Comparison of ENCODE assay signal across 38 cellular contexts in genomic region chr2:198231562-198231961, GRCh38.
"Had no signal": no experiment of that assay in that cellular context is flagged by ENCODE, and none has a peak within 500 bp of the region (broad histone marks: within the 10 kb centered on the region; RNA-seq: fewer than 3 reads in every experiment).

No MANE protein-coding gene starts in this region.

- H3K27ac ChIP-seq: adrenal gland, body of pancreas, breast epithelium, KMS-11, RWPE1, VCaP had no signal

- H3K27me3 ChIP-seq: adrenal gland, body of pancreas, breast epithelium had no signal

- H3K9me3 ChIP-seq: adrenal gland, body of pancreas, breast epithelium had no signal

- H3K36me3 ChIP-seq: adrenal gland, breast epithelium had no signal

- H3K9ac ChIP-seq: KMS-11 had no signal

- H3K4me2 ChIP-seq: KMS-11 had no signal

- H3K4me1 ChIP-seq: adrenal gland, body of pancreas, breast epithelium had no signal

- ATAC-seq: activated naive CD4-positive, alpha-beta T cell treated with anti-CD3 and anti-CD28 coated beads, Interleukin-2, amount 50 U/mL, for 72 hours; activated T-cell treated with anti-CD3 and anti-CD28 coated beads, Interleukin-2, amount 50 U/mL, for 4 hours; body of pancreas; PC-3; Right ventricle myocardium inferior; SK-N-SH treated with all-trans-retinoic acid at 6 μM for 48 hours; T-cell had no signal

- H3K4me3 ChIP-seq: adrenal gland, body of pancreas, breast epithelium had no signal

- FAIRE-seq: astrocyte, RCC 7860 had no signal

- DNase-seq: activated B cell treated with CpG ODN at 0.5 μM for 24 hours; activated CD4-positive, alpha-beta memory T cell treated with anti-CD3 and anti-CD28 coated beads for 36 hours; activated CD4-positive, alpha-beta T cell treated with anti-CD3 and anti-CD28 coated beads for 4 hours; activated CD4-positive, alpha-beta T cell treated with anti-CD3 and anti-CD28 coated beads, Interleukin-2, amount 50 U/mL, for 1 hour; activated CD4-positive, CD25-positive, alpha-beta regulatory T cell treated with anti-CD3 and anti-CD28 coated beads, Interleukin-2, amount 50 U/mL, for 72 hours; activated CD8-positive, alpha-beta memory T cell treated with anti-CD3 and anti-CD28 coated beads, Interleukin-2, amount 50 U/mL, for 4 hours; activated gamma-delta T cell treated with Interleukin-2 at 50 U/mL for 16 hours; activated naive CD4-positive, alpha-beta T cell treated with anti-CD3 and anti-CD28 coated beads for 36 hours; activated T-cell treated with anti-CD3 and anti-CD28 coated beads for 4 hours; activated T-cell treated with anti-CD3 and anti-CD28 coated beads, Interleukin-2, amount 50 U/mL, for 4 hours; adrenal gland; body of pancreas; MM.1S; MV-4-11; NCI-H1092; NCI-H1436 treated with DMSO at 0.1 percent for 48 hours; NCI-H187; NCI-H2029 treated with DMSO at 0.1 percent for 48 hours; NCI-H2107; NCI-H2171; NCI-H510A; NCI-H526; NCI-H748 treated with DMSO at 0.1 percent for 48 hours; NK-92 treated with Interleukin-12 subunit alpha and Interleukin-12 subunit beta, amount 100 ng/mL, for 24 hours; PC-3; SIG-M5; T-cell; T-helper 2 cell; T-helper 9 cell had no signal
